1 cellular context compared by ENCODE assay signal in genomic region chr10:132434405-132435005, GRCh38.
TF ChIP-seq lines count a peak whose summit lies in the region.

No MANE protein-coding gene starts in this region.

TF ChIP-seq in HEK293, 187 proteins besides CTCF, POLR2A, EP300 and RAD21 (continued from another document):
- TF ChIP-seq PRDM10 (tag by site-specific recombination; IDR thresholded peaks at IDR 0.05) (no peak), ZNF596 (tag by site-specific recombination; IDR thresholded peaks at IDR 0.05) (no peak)
